38 cellular contexts compared by ENCODE assay signal in the genomic region with DNA sequence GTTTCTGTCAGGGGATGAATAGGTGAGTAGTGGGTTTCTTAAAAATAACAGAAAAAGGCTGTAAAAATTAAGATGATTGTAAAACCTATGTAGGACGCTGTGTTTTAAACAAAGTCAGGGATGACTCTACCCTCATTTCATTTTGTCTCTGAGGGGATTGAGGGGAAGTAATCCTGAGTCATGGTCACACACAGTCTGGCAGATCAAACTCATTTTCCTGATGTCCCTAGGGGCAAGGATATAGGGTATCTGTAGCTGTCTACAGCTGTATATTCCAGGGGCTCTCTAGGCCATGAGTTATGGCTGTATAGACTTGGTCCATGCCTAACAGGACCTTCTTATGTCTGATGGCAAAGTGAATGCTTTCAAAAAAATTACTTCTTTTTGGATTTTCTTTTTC.
"Had no signal": no experiment of that assay in that cellular context is flagged by ENCODE, and none has a peak within 500 bp of the region (broad histone marks: within the 10 kb centered on the region; RNA-seq: fewer than 3 reads in every experiment).

No MANE protein-coding gene starts in this region.

- H3K4me3 ChIP-seq: MG63, Peyer's patch had no signal

- H3K9me3 ChIP-seq: MG63, Peyer's patch had no signal

- H3K4me1 ChIP-seq: Peyer's patch had no signal

- H3K36me3 ChIP-seq: MG63, Peyer's patch, WERI-Rb-1 had no signal

- H3K4me3 Mint-ChIP-seq: activated CD4-positive, alpha-beta memory T cell treated with anti-CD3 and anti-CD28 coated beads, Interleukin-2, amount 10 ng/mL, durations not matched to agents 7 days and 5 days; activated CD8-positive, alpha-beta memory T cell treated with anti-CD3 and anti-CD28 coated beads, Interleukin-2, amount 10 ng/mL, durations not matched to agents 7 days and 5 days; activated naive CD4-positive, alpha-beta T cell treated with anti-CD3 and anti-CD28 coated beads, Interleukin-2, amount 10 ng/mL, durations not matched to agents 7 days and 5 days; activated naive CD8-positive, alpha-beta T cell; activated naive CD8-positive, alpha-beta T cell treated with anti-CD3 and anti-CD28 coated beads, Interleukin-2, amount 50 U/mL, for 24 hours; brain had no signal

- DNase-seq: activated CD4-positive, alpha-beta memory T cell treated with anti-CD3 and anti-CD28 coated beads, Interleukin-2, amount 10 ng/mL, durations not matched to agents 7 days and 5 days; activated CD4-positive, alpha-beta T cell treated with anti-CD3 and anti-CD28 coated beads for 1 hour; activated CD4-positive, alpha-beta T cell treated with anti-CD3 and anti-CD28 coated beads for 48 hours; activated CD4-positive, CD25-positive, alpha-beta regulatory T cell; activated CD8-positive, alpha-beta memory T cell treated with anti-CD3 and anti-CD28 coated beads for 24 hours; activated CD8-positive, alpha-beta memory T cell treated with anti-CD3 and anti-CD28 coated beads, Interleukin-2, amount 10 ng/mL, durations not matched to agents 7 days and 5 days; activated CD8-positive, alpha-beta memory T cell treated with anti-CD3 and anti-CD28 coated beads, Interleukin-2, amount 50 U/mL, for 48 hours; activated effector memory CD4-positive, alpha-beta T cell treated with Interleukin-2 at 50 U/mL for 16 hours; activated naive CD4-positive, alpha-beta T cell treated with anti-CD3 and anti-CD28 coated beads, Interleukin-2, amount 10 ng/mL, durations not matched to agents 7 days and 5 days; activated naive CD8-positive, alpha-beta T cell treated with anti-CD3 and anti-CD28 coated beads, Interleukin-2, amount 50 U/mL, for 24 hours; activated T-cell treated with anti-CD3 and anti-CD28 coated beads, Interleukin-2, amount 50 U/mL, for 48 hours; caudate nucleus; cerebellar nuclear complex; Kasumi-1; KBM-7; MG63; MV-4-11; NCI-H1092 treated with DMSO at 0.1 percent for 48 hours; NCI-H1417; NCI-H146; NCI-H187; NCI-H2029 treated with DMSO at 0.1 percent for 48 hours; NCI-H2107; NCI-H2171; NCI-H446; NCI-H510A treated with DMSO at 0.1 percent for 48 hours; NCI-H526 treated with DMSO at 0.1 percent for 48 hours; NCI-H774; Peyer's patch; RPMI8226; SHP77 treated with DMSO at 0.1 percent for 48 hours; SW 1271; T-helper 1 cell; T-helper 2 cell; T-helper 9 cell; WERI-Rb-1 had no signal

- H3K27ac ChIP-seq: Peyer's patch, WERI-Rb-1 had no signal

- H3K9me3 Mint-ChIP-seq: activated CD4-positive, alpha-beta memory T cell treated with anti-CD3 and anti-CD28 coated beads, Interleukin-2, amount 10 ng/mL, durations not matched to agents 7 days and 5 days; activated naive CD4-positive, alpha-beta T cell treated with anti-CD3 and anti-CD28 coated beads, Interleukin-2, amount 10 ng/mL, durations not matched to agents 7 days and 5 days; activated naive CD8-positive, alpha-beta T cell treated with anti-CD3 and anti-CD28 coated beads, Interleukin-2, amount 50 U/mL, for 24 hours had no signal

- H3K36me3 Mint-ChIP-seq: activated CD8-positive, alpha-beta memory T cell treated with anti-CD3 and anti-CD28 coated beads, Interleukin-2, amount 10 ng/mL, durations not matched to agents 7 days and 5 days; activated naive CD4-positive, alpha-beta T cell treated with anti-CD3 and anti-CD28 coated beads, Interleukin-2, amount 10 ng/mL, durations not matched to agents 7 days and 5 days; activated naive CD8-positive, alpha-beta T cell; brain had no signal

- H3K27me3 Mint-ChIP-seq: activated CD4-positive, alpha-beta memory T cell treated with anti-CD3 and anti-CD28 coated beads, Interleukin-2, amount 10 ng/mL, durations not matched to agents 7 days and 5 days; activated naive CD4-positive, alpha-beta T cell treated with anti-CD3 and anti-CD28 coated beads, Interleukin-2, amount 10 ng/mL, durations not matched to agents 7 days and 5 days; activated naive CD8-positive, alpha-beta T cell; activated naive CD8-positive, alpha-beta T cell treated with anti-CD3 and anti-CD28 coated beads, Interleukin-2, amount 50 U/mL, for 24 hours had no signal

- H3K4me1 Mint-ChIP-seq: activated CD4-positive, alpha-beta memory T cell treated with anti-CD3 and anti-CD28 coated beads, Interleukin-2, amount 10 ng/mL, durations not matched to agents 7 days and 5 days; activated CD8-positive, alpha-beta memory T cell treated with anti-CD3 and anti-CD28 coated beads, Interleukin-2, amount 10 ng/mL, durations not matched to agents 7 days and 5 days; activated naive CD4-positive, alpha-beta T cell treated with anti-CD3 and anti-CD28 coated beads, Interleukin-2, amount 10 ng/mL, durations not matched to agents 7 days and 5 days; activated naive CD8-positive, alpha-beta T cell treated with anti-CD3 and anti-CD28 coated beads, Interleukin-2, amount 50 U/mL, for 24 hours had no signal

- H3K27ac Mint-ChIP-seq: activated CD4-positive, alpha-beta memory T cell treated with anti-CD3 and anti-CD28 coated beads, Interleukin-2, amount 10 ng/mL, durations not matched to agents 7 days and 5 days; activated CD8-positive, alpha-beta memory T cell treated with anti-CD3 and anti-CD28 coated beads, Interleukin-2, amount 10 ng/mL, durations not matched to agents 7 days and 5 days; activated naive CD4-positive, alpha-beta T cell treated with anti-CD3 and anti-CD28 coated beads, Interleukin-2, amount 10 ng/mL, durations not matched to agents 7 days and 5 days; activated naive CD8-positive, alpha-beta T cell; activated naive CD8-positive, alpha-beta T cell treated with anti-CD3 and anti-CD28 coated beads, Interleukin-2, amount 50 U/mL, for 24 hours had no signal

- H3K27me3 ChIP-seq: MG63, Peyer's patch had no signal
